17 cellular contexts compared by ENCODE assay signal in the genomic region with DNA sequence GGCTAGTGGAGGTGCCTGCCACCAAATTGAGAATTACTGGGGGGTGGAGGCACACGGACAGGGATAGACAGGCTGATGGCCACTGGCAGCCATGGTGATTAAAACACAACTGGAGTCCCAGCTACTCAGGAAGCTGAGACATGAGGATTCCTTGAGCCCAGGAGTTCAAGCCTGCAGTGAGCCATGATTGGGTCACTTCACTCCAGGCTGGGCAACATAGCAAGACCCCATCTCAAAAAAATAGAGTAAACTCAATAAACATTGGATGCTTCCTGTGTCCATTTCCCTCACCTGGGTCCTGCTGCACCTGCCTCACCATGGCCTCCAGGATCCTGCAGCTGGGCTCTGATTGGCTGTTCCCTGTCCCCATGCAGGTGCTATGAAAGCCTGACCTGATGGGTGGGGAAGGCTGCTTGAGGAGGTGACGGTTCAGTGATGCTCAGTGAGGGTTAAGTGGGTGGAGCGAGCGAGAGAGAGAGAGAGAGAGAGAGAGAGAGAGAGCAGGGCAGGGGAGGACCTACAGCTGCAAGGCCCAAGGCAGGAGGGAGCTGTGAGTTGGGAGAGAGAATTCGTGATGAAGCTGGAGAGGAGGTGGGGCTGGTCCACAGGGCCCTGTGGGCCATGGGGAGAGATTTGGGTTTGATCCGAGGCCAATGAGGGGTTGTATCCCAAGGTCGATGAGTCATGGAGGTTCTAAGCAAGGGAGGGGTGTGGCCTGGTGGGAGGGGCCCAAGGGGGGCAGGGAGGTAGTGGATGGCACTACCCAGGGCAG. TPM values are rescaled to one million over a fixed set of nuclear protein-coding genes. Genes with fewer than 3 reads are reported as not detected.
DNase-seq lines count a peak whose midpoint lies in the region; ATAC-seq and TF ChIP-seq lines count a peak whose summit lies in the region.
"Had no signal": no experiment of that assay in that cellular context is flagged by ENCODE, and none has a peak within 500 bp of the region (broad histone marks: within the 10 kb centered on the region; RNA-seq: fewer than 3 reads in every experiment).

No MANE protein-coding gene starts in this region.

- peak; percentile 49 for DNase-seq in DMS79 treated with DMSO at 0.1 percent for 48 hours (lab: John Stamatoyannopoulos, UW)
- no peak for DNase-seq in DMS79 (lab: John Stamatoyannopoulos, UW)
- peak; percentile 30 for DNase-seq in MV-4-11 (lab: John Stamatoyannopoulos, UW)
- peak; percentile 83 for DNase-seq in SW480 (ENCODE audit: low spot score)
- DNase-seq in neural crest cell (ENCODE audit: low read depth, low spot score): no peak
- DNase-seq in upper lobe of left lung: no peak
- DNase-seq in effector CD8-positive, alpha-beta T cell (lab: John Stamatoyannopoulos, UW): no peak
- DNase-seq: colonic mucosa, lower lobe of right lung, NCI-H345, nephron progenitor cell, RPMI8226, stomach had no signal

- no peaks in the 10 kb centered on the region for H3K36me3 ChIP-seq in upper lobe of left lung
- H3K36me3 ChIP-seq: colonic mucosa, lower lobe of right lung, stomach had no signal

- TF ChIP-seq CTCF in neural crest cell (conservative IDR thresholded peaks at IDR 0.05): no peak
- no peak for TF ChIP-seq CTCF in upper lobe of left lung (IDR thresholded peaks at IDR 0.05)

- H3K36me3 Mint-ChIP-seq in neural crest cell (ENCODE audit: low read depth): no peaks in the 10 kb centered on the region

- no peaks in the 10 kb centered on the region for H3K4me1 ChIP-seq in upper lobe of left lung
- H3K4me1 ChIP-seq: colonic mucosa, lower lobe of right lung had no signal

- no peak overlapping the region for H3K27ac ChIP-seq in upper lobe of left lung
- H3K27ac ChIP-seq: colonic mucosa, lower lobe of right lung, stomach had no signal

- H3K4me1 Mint-ChIP-seq in neural crest cell: peaks cover 27% of the 10 kb centered on the region

- H3K9me3 ChIP-seq in upper lobe of left lung: no peaks in the 10 kb centered on the region
- H3K9me3 ChIP-seq: colonic mucosa, lower lobe of right lung, stomach had no signal

- H3K4me3 Mint-ChIP-seq in neural crest cell: no peak overlapping the region
- H3K4me3 Mint-ChIP-seq: GM23338; T-helper 2 cell treated with Interferon-gamma antibody and Interleukin-4, amounts not matched to agents 5 μg/mL and 100 μg/mL, for 36 hours had no signal

- no peaks in the 10 kb centered on the region for H3K9me3 Mint-ChIP-seq in neural crest cell
- H3K9me3 Mint-ChIP-seq: GM23338; nephron progenitor cell; T-helper 2 cell treated with Interferon-gamma antibody and Interleukin-4, amounts not matched to agents 5 μg/mL and 100 μg/mL, for 36 hours had no signal

- peaks cover 39% of the 10 kb centered on the region for H3K27me3 Mint-ChIP-seq in neural crest cell (ENCODE audit: low read depth)

- 60 to 66% methylated on average over 7 of the region's 7 CpGs for WGBS in upper lobe of left lung, 2 donors

- TF ChIP-seq POLR2A in upper lobe of left lung (IDR thresholded peaks at IDR 0.05): no peak

- peak overlapping the region; percentile 71 for H3K27ac Mint-ChIP-seq in neural crest cell (ENCODE audit: unreplicated experiment)
- H3K27ac Mint-ChIP-seq: GM23338; nephron progenitor cell; T-helper 2 cell treated with Interferon-gamma antibody and Interleukin-4, amounts not matched to agents 5 μg/mL and 100 μg/mL, for 36 hours had no signal

- TF ChIP-seq EP300 in upper lobe of left lung (IDR thresholded peaks at IDR 0.05): no peak

- no peak for ATAC-seq in GM18873 (IDR thresholded peaks at IDR 0.05; ENCODE audit: low FRiP score, unreplicated experiment)
- ATAC-seq in upper lobe of left lung (ENCODE audit: low FRiP score in 2 of 2): no peak
- ATAC-seq: GM23338, lower lobe of right lung, right cardiac atrium had no signal

- peaks cover 0 to 7% (median 0%) of the 10 kb centered on the region in 4 donors for H3K27me3 ChIP-seq in upper lobe of left lung

- no peak overlapping the region for H3K4me3 ChIP-seq in upper lobe of left lung
- H3K4me3 ChIP-seq: colonic mucosa, GM23338, lower lobe of right lung, stomach had no signal

RNA-seq across cellular contexts. Expression of gene FUBP3, which starts 36.7 kb away (rescaled TPM):
- total RNA-seq in neural crest cell: 66.3 and 67.7 TPM in 2 replicates
- 100 to 1,000 TPM in 1 of 6 donors, 10 to 100 TPM in 5; 28.7 to 139 (median 43.6) TPM for total RNA-seq in upper lobe of left lung

Comparison
In these comparisons a context has a peak if more than half of its experiments do, and no peak if none do; other contexts are left out.
1. DNase-seq: peak in DMS79 treated with DMSO at 0.1 percent for 48 hours (single experiment), MV-4-11 (single experiment) and SW480 (single experiment); none in DMS79 (single experiment), neural crest cell (single experiment), upper lobe of left lung (0 of 2) and effector CD8-positive, alpha-beta T cell (single experiment).